Comparison of ENCODE assay signal across 15 cellular contexts in the genomic region with DNA sequence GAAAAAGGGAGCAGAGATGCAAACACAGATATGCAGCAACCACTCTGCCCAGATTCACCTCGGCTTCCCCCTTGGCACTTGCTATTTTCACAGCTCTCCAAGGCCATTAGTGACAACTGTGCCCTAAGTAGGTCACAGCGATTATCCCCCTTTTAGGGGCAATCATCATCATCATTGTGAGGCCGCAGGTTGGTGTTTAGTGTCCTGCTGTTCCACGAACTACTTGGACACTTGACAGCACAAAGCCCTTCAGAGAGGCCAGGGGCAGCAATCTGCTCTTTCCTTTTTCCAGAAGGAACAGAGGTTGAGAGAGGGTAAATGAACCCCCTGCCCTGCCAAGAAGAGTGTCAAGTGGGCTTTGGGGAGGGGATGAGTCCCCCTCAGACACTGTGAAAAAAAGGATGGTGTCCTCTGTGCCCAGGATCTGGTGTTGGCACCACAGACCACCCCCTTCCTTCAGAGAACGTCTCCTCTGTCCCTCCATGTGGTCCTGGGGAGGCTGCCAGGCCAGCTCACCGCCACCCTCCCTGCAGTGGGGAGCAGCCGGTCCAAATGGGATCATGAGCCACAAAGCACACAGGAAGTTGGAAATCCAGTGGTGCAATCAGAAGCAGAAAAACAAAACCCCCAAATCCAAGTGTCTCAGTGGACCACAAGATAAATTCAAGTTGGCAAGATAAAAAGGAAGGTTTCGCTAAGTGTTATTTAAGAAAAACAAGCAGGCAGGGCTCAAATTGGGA.
DNase-seq lines count a peak whose midpoint lies in the region; ATAC-seq, FAIRE-seq and TF ChIP-seq lines count a peak whose summit lies in the region.
"Had no signal": no experiment of that assay in that cellular context is flagged by ENCODE, and none has a peak within 500 bp of the region (broad histone marks: within the 10 kb centered on the region; RNA-seq: fewer than 3 reads in every experiment).

No MANE protein-coding gene starts in this region.

- H3K9me2 ChIP-seq in MM.1S (replicated peaks; ENCODE audit: insufficient read depth, low read length) = no peaks in the 10 kb centered on the region

- in situ Hi-C loops in astrocyte of the spinal cord (cut with HindIII; ENCODE audit: low sequenced_read_pairs) = no loop called here
- in situ Hi-C loops in GM13976 (cut with MboI; ENCODE audit: low sequenced_read_pairs, unreplicated experiment) = no loop called here

- no peak for TF ChIP-seq EP300 in upper lobe of left lung (IDR thresholded peaks at IDR 0.05)

- no peak for TF ChIP-seq POLR2A in upper lobe of left lung (IDR thresholded peaks at IDR 0.05)

- TF ChIP-seq CTCF in astrocyte of the spinal cord (IDR thresholded peaks at IDR 0.05; ENCODE audit: low read depth, low read length) = no peak
- TF ChIP-seq CTCF in upper lobe of left lung (IDR thresholded peaks at IDR 0.05) = no peak
- TF ChIP-seq CTCF in GM13976 (IDR thresholded peaks at IDR 0.05; ENCODE audit: borderline replicate concordance, control extremely low read depth, extremely low read depth, insufficient read depth, missing control alignments) = no peak
- no peak for TF ChIP-seq CTCF in MM.1S (IDR thresholded peaks at IDR 0.05; ENCODE audit: low read length)

- no peak overlapping the region for H3K9ac ChIP-seq in MM.1S (ENCODE audit: low read length)

- H3K4me2 ChIP-seq in MM.1S (ENCODE audit: low read depth, low read length) = no peak overlapping the region
- H3K4me2 ChIP-seq: A549 had no signal

- DNase-seq in NCI-H2227 (lab: John Stamatoyannopoulos, UW; ENCODE audit: unreplicated experiment) (peak; percentile 58), NCI-H2227 treated with DMSO at 0.1 percent for 48 hours (lab: John Stamatoyannopoulos, UW) (no peak), astrocyte of the spinal cord (ENCODE audit: low read depth, low spot score) (peak; percentile 24), upper lobe of left lung (peak in 1 of 2 donors; percentile 70), GM13976 (ENCODE audit: low spot score) (no peak), MM.1S (no peak)
- DNase-seq in stimulated activated CD4-positive, alpha-beta T cell treated with anti-CD3 and anti-CD28 coated beads, Interleukin-2, amount 100 ng/mL, for 24 hours = no peak
- DNase-seq: activated CD4-positive, alpha-beta T cell treated with anti-CD3 and anti-CD28 coated beads, Interleukin-2, amount 50 U/mL, for 1 hour; mucosa of descending colon; NCI-H1105 had no signal

- H3F3A ChIP-seq in MM.1S (ENCODE audit: insufficient read depth, low read length) = no peaks in the 10 kb centered on the region

- peak; percentile 73 for FAIRE-seq in islet of Langerhans (lab: Jason Lieb, UNC)
- FAIRE-seq: HTR-8/SVneo had no signal

- no peaks in the 10 kb centered on the region for H3K27me3 ChIP-seq in upper lobe of left lung
- H3K27me3 ChIP-seq in MM.1S (replicated peaks; ENCODE audit: insufficient read depth, low read length) = peaks cover 24% of the 10 kb centered on the region

- H3K27ac ChIP-seq in upper lobe of left lung (peak overlapping the region in 3 of 4 donors; percentile 14 to 50 (median 49)), MM.1S (ENCODE audit: low read length) (no peak overlapping the region)
- H3K27ac ChIP-seq: A549, thoracic aorta had no signal

- no peaks in the 10 kb centered on the region for H3K79me2 ChIP-seq in MM.1S (ENCODE audit: low read length)

- H3K9me3 ChIP-seq in upper lobe of left lung (no peaks in the 10 kb centered on the region), MM.1S (replicated peaks; ENCODE audit: insufficient read depth, low read length) (no peaks in the 10 kb centered on the region)
- H3K9me3 ChIP-seq: A549, mucosa of descending colon, thoracic aorta had no signal

- H2AFZ ChIP-seq in MM.1S (ENCODE audit: low read length) = no peak overlapping the region

- no peaks in the 10 kb centered on the region for H4K20me1 ChIP-seq in MM.1S (ENCODE audit: insufficient read depth, low read length)

- H3K4me1 ChIP-seq in upper lobe of left lung (peaks cover 5 to 16% (median 15%) of the 10 kb centered on the region in 4 donors), MM.1S (ENCODE audit: low read length) (no peaks in the 10 kb centered on the region)

- 54 to 55% methylated on average over 5 to 8 of the region's 8 CpGs for WGBS in upper lobe of left lung, 2 donors

- no peak overlapping the region for H3K4me3 ChIP-seq in astrocyte of the spinal cord (ENCODE audit: low read depth, low read length)
- H3K4me3 ChIP-seq in upper lobe of left lung = no peak overlapping the region
- H3K4me3 ChIP-seq in MM.1S (ENCODE audit: low read length) = no peak overlapping the region
- H3K4me3 ChIP-seq: A549, mucosa of descending colon, thoracic aorta had no signal

- H3K36me3 ChIP-seq in upper lobe of left lung = no peaks in the 10 kb centered on the region
- H3K36me3 ChIP-seq in MM.1S (replicated peaks; ENCODE audit: insufficient read depth, low read length) = no peaks in the 10 kb centered on the region
- H3K36me3 ChIP-seq: thoracic aorta had no signal

- ATAC-seq in upper lobe of left lung (ENCODE audit: low FRiP score in 2 of 2) = peak; percentile 28 to 38
- ATAC-seq: activated T-helper 17 cell treated with anti-CD3 and anti-CD28 coated beads, Interleukin-2, amount 50 U/mL, for 72 hours; mucosa of descending colon had no signal

Comparison
In these comparisons a context has a peak if more than half of its experiments do, and no peak if none do; other contexts are left out.
1. DNase-seq: peak in NCI-H2227 (single experiment) and astrocyte of the spinal cord (single experiment); none in NCI-H2227 treated with DMSO at 0.1 percent for 48 hours (single experiment), GM13976 (single experiment), MM.1S (single experiment) and stimulated activated CD4-positive, alpha-beta T cell treated with anti-CD3 and anti-CD28 coated beads, Interleukin-2, amount 100 ng/mL, for 24 hours (0 of 2).